24 cellular contexts compared by ENCODE assay signal in the genomic region with DNA sequence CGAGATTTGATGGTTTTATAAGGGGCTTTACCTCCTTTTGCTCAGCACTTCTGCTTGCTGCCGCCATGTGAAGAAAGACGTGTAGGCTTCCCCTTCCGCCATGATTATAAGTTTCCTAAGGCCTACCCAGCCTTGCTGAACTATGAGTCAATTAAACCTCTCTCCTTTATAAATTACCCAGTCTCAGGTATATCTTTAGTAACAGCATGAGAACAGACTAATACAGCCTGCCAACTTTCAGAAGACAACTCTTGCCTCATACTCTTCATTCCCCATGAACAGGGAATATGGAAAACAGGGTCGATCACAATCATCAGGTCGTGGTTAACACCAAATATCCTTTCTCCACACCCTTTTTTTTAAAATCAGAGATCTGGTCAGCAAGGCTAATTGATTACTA.
A peak's percentile ranks its signal among the peaks of the same experiment; 100 is the strongest.
DNase-seq lines count a peak whose midpoint lies in the region; ATAC-seq, FAIRE-seq and TF ChIP-seq lines count a peak whose summit lies in the region.
"Had no signal": no experiment of that assay in that cellular context is flagged by ENCODE, and none has a peak within 500 bp of the region (broad histone marks: within the 10 kb centered on the region; RNA-seq: fewer than 3 reads in every experiment).

No MANE protein-coding gene starts in this region.

- in situ Hi-C loops in HepG2 (cut with HindIII; ENCODE audit: extremely low pct_ligation_motif_present, low pct_unique_long_range_greater_than_20kb), result no loop called here

- ATAC-seq in Right ventricle myocardium superior (ENCODE audit: poor library complexity) (peak; percentile 72), right lobe of liver (peak in 3 of 4 donors; percentile 32 to 72 (median 50)), HepG2 (no peak), psoas muscle (peak; percentile 46 to 70 (median 64)), GM21717 (IDR thresholded peaks at IDR 0.05; ENCODE audit: unreplicated experiment) (no peak), GM18907 (IDR thresholded peaks at IDR 0.05; ENCODE audit: unreplicated experiment) (no peak)
- ATAC-seq: A549 had no signal

- H3K4me2 ChIP-seq in HepG2 (ENCODE audit: low read depth, low read length), result no peak overlapping the region
- H3K4me2 ChIP-seq: A549 had no signal

- no TSS peak for BruUV-seq in HepG2 (replicated peaks; lab: Mats Ljungman, UMichigan)

- H3K9ac ChIP-seq in HepG2 (ENCODE audit: insufficient read depth, low read depth, low read length), result no peak overlapping the region

- H3K27me3 ChIP-seq in right lobe of liver (no peaks in the 10 kb centered on the region), HepG2 (ENCODE audit: control insufficient read depth in 1 of 2, insufficient read depth in 2 of 2, low read length in 2 of 2) (no peaks in the 10 kb centered on the region), psoas muscle (ENCODE audit: insufficient read depth in 3 of 3, low read length in 2 of 3) (no peaks in the 10 kb centered on the region), thyroid gland (no peaks in the 10 kb centered on the region)

- no peaks in the 10 kb centered on the region for H3K9me3 ChIP-seq in right lobe of liver
- H3K9me3 ChIP-seq in HepG2 (ENCODE audit: low read length), result no peaks in the 10 kb centered on the region
- no peaks in the 10 kb centered on the region for H3K9me3 ChIP-seq in psoas muscle
- no peaks in the 10 kb centered on the region for H3K9me3 ChIP-seq in thyroid gland
- H3K9me3 ChIP-seq: A549, HAP-1 had no signal

- H3K36me3 ChIP-seq in right lobe of liver (no peaks in the 10 kb centered on the region), HepG2 (replicated peaks in 1 of 2; ENCODE audit: control insufficient read depth in 1 of 2, insufficient read depth in 2 of 2, low read length in 2 of 2) (no peaks in the 10 kb centered on the region), psoas muscle (ENCODE audit: insufficient read depth in 1 of 2, low read depth in 1 of 2) (no peaks in the 10 kb centered on the region), thyroid gland (no peaks in the 10 kb centered on the region)
- H3K36me3 ChIP-seq: HAP-1 had no signal

- TF ChIP-seq EP300 in HepG2 (IDR thresholded peaks at IDR 0.05; ENCODE audit: low read depth in 2 of 2, low read length in 2 of 2), result no peak
- TF ChIP-seq EP300 in HepG2 (CRISPR knock-in tag; IDR thresholded peaks at IDR 0.05; ENCODE audit: borderline replicate concordance), result no peak

- no peak for TF ChIP-seq POLR2A in right lobe of liver (IDR thresholded peaks at IDR 0.05)
- no peak for TF ChIP-seq POLR2A in HepG2 (IDR thresholded peaks at IDR 0.05; ENCODE audit: insufficient read depth in 1 of 2, low read depth in 2 of 2, low read length in 2 of 2)
- TF ChIP-seq POLR2A in thyroid gland (IDR thresholded peaks at IDR 0.05), result no peak

- no peak for FAIRE-seq in HepG2 (lab: Jason Lieb, UNC)
- FAIRE-seq: A549, GM12891, GM18507, GM19239, H54 had no signal

- CTCF ChIA-PET in HepG2 (lab: Yijun Ruan, JAX; ENCODE audit: low intra/inter-chr PET ratio, low total read pairs), result no interaction called here

- DNase-seq in Right ventricle myocardium superior (no peak), cardiac septum (ENCODE audit: low spot score) (no peak), right lobe of liver (no peak), HepG2 (ENCODE audit: low spot score) (no peak), psoas muscle (no peak), thyroid gland (no peak)
- DNase-seq: 8988T; C1 segment of cervical spinal cord; Calu3; CD4-positive, alpha-beta memory T cell; COR-L47; DMS53; DMS79 treated with DMSO at 0.1 percent for 48 hours; GF-D8; GOT3; HFFc6 had no signal

- TF ChIP-seq RAD21 in HepG2 (CRISPR knock-in tag; IDR thresholded peaks at IDR 0.05), result no peak

- POLR2A ChIA-PET in HepG2 (lab: Yijun Ruan, JAX), result no interaction called here

- WGBS in right lobe of liver (ENCODE audit: insufficient coverage, low coverage, low lambda C conversion rate, missing lambda C conversion rate), result 69% methylated on average over 6 of the region's 6 CpGs
- WGBS in HepG2 (ENCODE audit: low lambda C conversion rate), result 56% methylated on average over 5 of the region's 6 CpGs
- WGBS in psoas muscle, 3 donors, result 70 to 82% (median 76%) methylated on average over 6 of the region's 6 CpGs
- 80 to 94% methylated on average over 6 of the region's 6 CpGs for WGBS in thyroid gland, 2 donors

- H2AFZ ChIP-seq in HepG2 (ENCODE audit: low read length), result no peak overlapping the region

- H3K27ac ChIP-seq in right lobe of liver (no peak overlapping the region), HepG2 (ENCODE audit: extremely low read length, insufficient read depth, low read length) (no peak overlapping the region), psoas muscle (peak overlapping the region; percentile 44), thyroid gland (peak overlapping the region; percentile 10 to 72 (median 68))
- H3K27ac ChIP-seq: A549 had no signal

- peaks cover 0 to 10% (median 2%) of the 10 kb centered on the region in 4 donors for H3K4me1 ChIP-seq in right lobe of liver
- H3K4me1 ChIP-seq in HepG2 (ENCODE audit: insufficient read depth, low read length), result no peaks in the 10 kb centered on the region
- H3K4me1 ChIP-seq in psoas muscle, result peaks cover 22% of the 10 kb centered on the region
- peaks cover 37 to 39% of the 10 kb centered on the region in 2 donors for H3K4me1 ChIP-seq in thyroid gland
- H3K4me1 ChIP-seq: A549, HAP-1 had no signal

- no peaks in the 10 kb centered on the region for H4K20me1 ChIP-seq in HepG2 (ENCODE audit: insufficient read depth, low read length)

- intact Hi-C loops in Right ventricle myocardium superior (cut with DNase I), result no loop called here
- intact Hi-C loops in cardiac septum (cut with DNase I), result no loop called here
- intact Hi-C loops in right lobe of liver (cut with DNase I), result no loop called here
- intact Hi-C loops in HepG2 (cut with micrococcal nuclease; ENCODE audit: unreplicated experiment), result no loop called here
- intact Hi-C loops in psoas muscle (cut with DNase I), result no loop called here
- intact Hi-C loops in thyroid gland (cut with DNase I), result no loop called here

- TF ChIP-seq CTCF in right lobe of liver (IDR thresholded peaks at IDR 0.05), result no peak
- no peak for TF ChIP-seq CTCF in HepG2 (CRISPR knock-in tag; IDR thresholded peaks at IDR 0.05)
- no peak for TF ChIP-seq CTCF in psoas muscle (IDR thresholded peaks at IDR 0.05)
- no peak for TF ChIP-seq CTCF in thyroid gland (IDR thresholded peaks at IDR 0.05)

- H3K79me2 ChIP-seq in HepG2 (ENCODE audit: insufficient read depth, low read length), result no peaks in the 10 kb centered on the region

- no peak overlapping the region for H3K4me3 ChIP-seq in right lobe of liver
- H3K4me3 ChIP-seq in HepG2 (replicated peaks in 1 of 3; ENCODE audit: insufficient read depth in 1 of 3, low read depth in 2 of 3, low read length in 3 of 3), result no peak overlapping the region
- no peak overlapping the region for H3K4me3 ChIP-seq in psoas muscle
- no peak overlapping the region for H3K4me3 ChIP-seq in thyroid gland (replicated peaks in 1 of 3)
- H3K4me3 ChIP-seq: A549, HAP-1 had no signal

TF ChIP-seq in HepG2, 621 proteins besides CTCF, POLR2A, EP300 and RAD21 (continues in another document):
- TF ChIP-seq ZNF24 (IDR thresholded peaks at IDR 0.05) (no peak), RARG (CRISPR knock-in tag; IDR thresholded peaks at IDR 0.05; ENCODE audit: low read depth) (no peak), ZNF703 (CRISPR knock-in tag; IDR thresholded peaks at IDR 0.05; ENCODE audit: borderline replicate concordance) (no peak), POLR2G (IDR thresholded peaks at IDR 0.05; ENCODE audit: low read depth, low read length) (no peak), MED8 (CRISPR knock-in tag; IDR thresholded peaks at IDR 0.05; ENCODE audit: insufficient replicate concordance) (no peak), ESRRA (CRISPR knock-in tag; IDR thresholded peaks at IDR 0.05; ENCODE audit: low read depth) (no peak), ZNF431 (CRISPR knock-in tag; IDR thresholded peaks at IDR 0.05; ENCODE audit: borderline replicate concordance, low read depth) (no peak), ZNF552 (CRISPR knock-in tag; IDR thresholded peaks at IDR 0.05; ENCODE audit: borderline replicate concordance) (no peak), ZNF782 (CRISPR knock-in tag; IDR thresholded peaks at IDR 0.05; ENCODE audit: borderline replicate concordance) (no peak), FLYWCH1 (CRISPR knock-in tag; IDR thresholded peaks at IDR 0.05) (no peak)
- TF ChIP-seq, protein P1, sequence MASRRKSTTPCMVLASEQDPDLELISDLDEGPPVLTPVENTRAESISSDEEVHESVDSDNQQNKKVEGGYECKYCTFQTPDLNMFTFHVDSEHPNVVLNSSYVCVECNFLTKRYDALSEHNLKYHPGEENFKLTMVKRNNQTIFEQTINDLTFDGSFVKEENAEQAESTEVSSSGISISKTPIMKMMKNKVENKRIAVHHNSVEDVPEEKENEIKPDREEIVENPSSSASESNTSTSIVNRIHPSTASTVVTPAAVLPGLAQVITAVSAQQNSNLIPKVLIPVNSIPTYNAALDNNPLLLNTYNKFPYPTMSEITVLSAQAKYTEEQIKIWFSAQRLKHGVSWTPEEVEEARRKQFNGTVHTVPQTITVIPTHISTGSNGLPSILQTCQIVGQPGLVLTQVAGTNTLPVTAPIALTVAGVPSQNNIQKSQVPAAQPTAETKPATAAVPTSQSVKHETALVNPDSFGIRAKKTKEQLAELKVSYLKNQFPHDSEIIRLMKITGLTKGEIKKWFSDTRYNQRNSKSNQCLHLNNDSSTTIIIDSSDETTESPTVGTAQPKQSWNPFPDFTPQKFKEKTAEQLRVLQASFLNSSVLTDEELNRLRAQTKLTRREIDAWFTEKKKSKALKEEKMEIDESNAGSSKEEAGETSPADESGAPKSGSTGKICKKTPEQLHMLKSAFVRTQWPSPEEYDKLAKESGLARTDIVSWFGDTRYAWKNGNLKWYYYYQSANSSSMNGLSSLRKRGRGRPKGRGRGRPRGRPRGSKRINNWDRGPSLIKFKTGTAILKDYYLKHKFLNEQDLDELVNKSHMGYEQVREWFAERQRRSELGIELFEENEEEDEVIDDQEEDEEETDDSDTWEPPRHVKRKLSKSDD (CRISPR knock-in tag; IDR thresholded peaks at IDR 0.05; ENCODE audit: low read depth), result no peak
- TF ChIP-seq, protein P2, sequence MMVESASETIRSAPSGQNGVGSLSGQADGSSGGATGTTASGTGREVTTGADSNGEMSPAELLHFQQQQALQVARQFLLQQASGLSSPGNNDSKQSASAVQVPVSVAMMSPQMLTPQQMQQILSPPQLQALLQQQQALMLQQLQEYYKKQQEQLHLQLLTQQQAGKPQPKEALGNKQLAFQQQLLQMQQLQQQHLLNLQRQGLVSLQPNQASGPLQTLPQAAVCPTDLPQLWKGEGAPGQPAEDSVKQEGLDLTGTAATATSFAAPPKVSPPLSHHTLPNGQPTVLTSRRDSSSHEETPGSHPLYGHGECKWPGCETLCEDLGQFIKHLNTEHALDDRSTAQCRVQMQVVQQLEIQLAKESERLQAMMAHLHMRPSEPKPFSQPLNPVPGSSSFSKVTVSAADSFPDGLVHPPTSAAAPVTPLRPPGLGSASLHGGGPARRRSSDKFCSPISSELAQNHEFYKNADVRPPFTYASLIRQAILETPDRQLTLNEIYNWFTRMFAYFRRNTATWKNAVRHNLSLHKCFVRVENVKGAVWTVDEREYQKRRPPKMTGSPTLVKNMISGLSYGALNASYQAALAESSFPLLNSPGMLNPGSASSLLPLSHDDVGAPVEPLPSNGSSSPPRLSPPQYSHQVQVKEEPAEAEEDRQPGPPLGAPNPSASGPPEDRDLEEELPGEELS (CRISPR knock-in tag; IDR thresholded peaks at IDR 0.05), result no peak

Comparison
In these comparisons a context has a peak if more than half of its experiments do, and no peak if none do; other contexts are left out.
1. ATAC-seq: peak in Right ventricle myocardium superior (single experiment), right lobe of liver (3 of 4) and psoas muscle (4 of 4); none in HepG2 (single experiment), GM21717 (single experiment) and GM18907 (single experiment).
2. H3K27ac ChIP-seq: peak in psoas muscle (single experiment) and thyroid gland (3 of 3); none in right lobe of liver (0 of 3) and HepG2 (single experiment).